Comparison of ENCODE assay signal across 14 cellular contexts in genomic region chr14:99201351-99202073, GRCh38.
A peak's percentile ranks its signal among the peaks of the same experiment; 100 is the strongest.
DNase-seq lines count a peak whose midpoint lies in the region; ATAC-seq and TF ChIP-seq lines count a peak whose summit lies in the region.
"Had no signal": no experiment of that assay in that cellular context is flagged by ENCODE, and none has a peak within 500 bp of the region (broad histone marks: within the 10 kb centered on the region; RNA-seq: fewer than 3 reads in every experiment).

No MANE protein-coding gene starts in this region.

- H3K4me3 Mint-ChIP-seq in naive thymus-derived CD4-positive, alpha-beta T cell = peak overlapping the region; percentile 55 to 94 (median 88)
- H3K4me3 Mint-ChIP-seq in stimulated activated naive B cell treated with anti-CD40 and anti-IgM and Interleukin-4, amounts not matched to agents 10 μg/mL and 1 μg/mL and 100 μg/mL, for 72 hours = no peak overlapping the region

- POLR2A ChIA-PET in HEK293T (lab: Yijun Ruan, JAX) = no interaction called here
- POLR2A ChIA-PET in naive thymus-derived CD4-positive, alpha-beta T cell (lab: Charles Lee) = interaction anchor here (0.7 to 69.0 kb wide), 8 partner anchors 10 to 1221 kb away, joined by 3 to 2458 read pairs (median 8); partner anchors contain the start of gene BCL11B

- H3K27me3 ChIP-seq in naive thymus-derived CD4-positive, alpha-beta T cell (ENCODE audit: control insufficient read depth in 2 of 2, insufficient read depth in 2 of 2, low read length in 2 of 2) = no peaks in the 10 kb centered on the region
- H3K27me3 ChIP-seq in mammary epithelial cell (ENCODE audit: insufficient read depth, low read length) = no peaks in the 10 kb centered on the region
- H3K27me3 ChIP-seq: upper lobe of right lung had no signal

- BruUV-seq in mammary epithelial cell (replicated peaks; lab: Mats Ljungman, UMichigan) = no TSS peak

- CTCF ChIA-PET in HEK293T (lab: Yijun Ruan, JAX) = interaction anchor here (0.6 kb wide), 1 partner anchor 17 kb away, joined by 4 read pairs; no protein-coding TSS in a partner anchor
- CTCF ChIA-PET in naive thymus-derived CD4-positive, alpha-beta T cell (lab: Charles Lee) = interaction anchor here (0.7 to 1.8 kb wide), 4 partner anchors 15 to 1575 kb away, joined by 3 to 8 read pairs (median 3); no protein-coding TSS in a partner anchor
- CTCF ChIA-PET in mammary epithelial cell (lab: Charles Lee; ENCODE audit: low non-redundant PET) = no interaction called here

- H3K27ac ChIP-seq in naive thymus-derived CD4-positive, alpha-beta T cell (ENCODE audit: low read depth, low read length) = peak overlapping the region; percentile 85
- H3K27ac ChIP-seq in mammary epithelial cell (ENCODE audit: insufficient read depth, low read depth, low read length) = no peak overlapping the region
- H3K27ac ChIP-seq: upper lobe of right lung had no signal

- no peak overlapping the region for H2AFZ ChIP-seq in mammary epithelial cell (ENCODE audit: low read depth, low read length)

- no peaks in the 10 kb centered on the region for H3K9me3 ChIP-seq in naive thymus-derived CD4-positive, alpha-beta T cell (ENCODE audit: control insufficient read depth in 2 of 3, low read length in 3 of 3)
- H3K9me3 ChIP-seq in mammary epithelial cell (replicated peaks; ENCODE audit: insufficient read depth, low read length) = no peaks in the 10 kb centered on the region
- H3K9me3 ChIP-seq: upper lobe of right lung had no signal

- H3K36me3 ChIP-seq in naive thymus-derived CD4-positive, alpha-beta T cell (ENCODE audit: control insufficient read depth in 2 of 3, insufficient read depth in 3 of 3, low read length in 3 of 3) = peaks cover 10 to 78% (median 13%) of the 10 kb centered on the region in 3 experiments
- H3K36me3 ChIP-seq in mammary epithelial cell (ENCODE audit: insufficient read depth, low read length) = no peaks in the 10 kb centered on the region
- H3K36me3 ChIP-seq: upper lobe of right lung had no signal

- H3K4me3 ChIP-seq in naive thymus-derived CD4-positive, alpha-beta T cell (ENCODE audit: low read length) = peak overlapping the region; percentile 6
- no peak overlapping the region for H3K4me3 ChIP-seq in mammary epithelial cell (replicated peaks in 1 of 3; ENCODE audit: insufficient read depth in 1 of 3, low read depth in 2 of 3, low read length in 3 of 3)
- H3K4me3 ChIP-seq: upper lobe of right lung had no signal

- peaks cover 30% of the 10 kb centered on the region for H3K79me2 ChIP-seq in mammary epithelial cell (ENCODE audit: insufficient read depth, low read length)

- peaks cover 0 to 55% (median 33%) of the 10 kb centered on the region in 5 donors for H3K36me3 Mint-ChIP-seq in naive thymus-derived CD4-positive, alpha-beta T cell
- no peaks in the 10 kb centered on the region for H3K36me3 Mint-ChIP-seq in stimulated activated naive B cell treated with anti-CD40 and anti-IgM and Interleukin-4, amounts not matched to agents 10 μg/mL and 1 μg/mL and 100 μg/mL, for 72 hours

- H3K27me3 Mint-ChIP-seq in naive thymus-derived CD4-positive, alpha-beta T cell = no peaks in the 10 kb centered on the region
- peaks cover 0 to 12% of the 10 kb centered on the region in 2 donors for H3K27me3 Mint-ChIP-seq in stimulated activated naive B cell treated with anti-CD40 and anti-IgM and Interleukin-4, amounts not matched to agents 10 μg/mL and 1 μg/mL and 100 μg/mL, for 72 hours

- in situ Hi-C loops in mammary epithelial cell (cut with MboI; ENCODE audit: low sequenced_read_pairs in 2 of 2) = no loop called here

- H3K27ac Mint-ChIP-seq in naive thymus-derived CD4-positive, alpha-beta T cell = peak overlapping the region; percentile 86 to 100 (median 98)
- no peak overlapping the region for H3K27ac Mint-ChIP-seq in stimulated activated naive B cell treated with anti-CD40 and anti-IgM and Interleukin-4, amounts not matched to agents 10 μg/mL and 1 μg/mL and 100 μg/mL, for 72 hours
- H3K27ac Mint-ChIP-seq: progenitor cell of endocrine pancreas had no signal

- ATAC-seq in naive thymus-derived CD4-positive, alpha-beta T cell = peak; percentile 35
- no peak for ATAC-seq in stimulated activated naive B cell treated with anti-CD40 and anti-IgM and Interleukin-4, amounts not matched to agents 10 μg/mL and 1 μg/mL and 100 μg/mL, for 72 hours (replicated peaks)
- no peak for ATAC-seq in GM21526 (IDR thresholded peaks at IDR 0.05; ENCODE audit: low FRiP score, unreplicated experiment)
- ATAC-seq: Panc1, upper lobe of right lung had no signal

- no peak overlapping the region for H3K9ac ChIP-seq in mammary epithelial cell (ENCODE audit: insufficient read depth, low read length)

- intact Hi-C loops in naive thymus-derived CD4-positive, alpha-beta T cell (cut with micrococcal nuclease) = loop anchor here in 1 of 2 donors (1.0 kb wide), 1 partner anchor 9 kb away; no protein-coding TSS in a partner anchor
- intact Hi-C loops in mammary epithelial cell (cut with micrococcal nuclease) = no loop called here

- DNase-seq in activated CD4-positive, alpha-beta T cell treated with anti-CD3 and anti-CD28 coated beads for 48 hours = peak; percentile 56
- DNase-seq in activated CD4-positive, alpha-beta T cell treated with anti-CD3 and anti-CD28 coated beads, Interleukin-2, amount 50 U/mL, for 48 hours = no peak
- peak; percentile 24 for DNase-seq in HEK293T (ENCODE audit: extremely low spot score)
- peak; percentile 52 for DNase-seq in activated naive CD4-positive, alpha-beta T cell treated with anti-CD3 and anti-CD28 coated beads, Interleukin-2, amount 50 U/mL, for 16 hours
- DNase-seq in naive thymus-derived CD4-positive, alpha-beta T cell = peak in 4 of 9 donors; percentile 49 to 62 (median 55)
- no peak for DNase-seq in mammary epithelial cell
- no peak for DNase-seq in stimulated activated naive B cell treated with anti-CD40 and anti-IgM and Interleukin-4, amounts not matched to agents 10 μg/mL and 1 μg/mL and 100 μg/mL, for 72 hours
- DNase-seq: foreskin fibroblast, NCI-H1105 treated with DMSO at 0.1 percent for 48 hours, NCI-H510A treated with DMSO at 0.1 percent for 48 hours, upper lobe of right lung had no signal

- 100% methylated on average over 3 of the region's 10 CpGs for WGBS in mammary epithelial cell (ENCODE audit: low coverage, missing lambda C conversion rate)

- H4K20me1 ChIP-seq in mammary epithelial cell (ENCODE audit: insufficient read depth, low read length) = no peaks in the 10 kb centered on the region

- peaks cover 0 to 11% (median 0%) of the 10 kb centered on the region in 11 donors for H3K9me3 Mint-ChIP-seq in naive thymus-derived CD4-positive, alpha-beta T cell
- no peaks in the 10 kb centered on the region for H3K9me3 Mint-ChIP-seq in stimulated activated naive B cell treated with anti-CD40 and anti-IgM and Interleukin-4, amounts not matched to agents 10 μg/mL and 1 μg/mL and 100 μg/mL, for 72 hours

- H3K4me1 Mint-ChIP-seq in naive thymus-derived CD4-positive, alpha-beta T cell = peaks cover 75 to 100% (median 99%) of the 10 kb centered on the region in 7 donors
- no peaks in the 10 kb centered on the region for H3K4me1 Mint-ChIP-seq in stimulated activated naive B cell treated with anti-CD40 and anti-IgM and Interleukin-4, amounts not matched to agents 10 μg/mL and 1 μg/mL and 100 μg/mL, for 72 hours

- no peak overlapping the region for H3K4me2 ChIP-seq in mammary epithelial cell (ENCODE audit: insufficient read depth, low read depth, low read length)

- peaks cover 84 to 100% of the 10 kb centered on the region in 2 donors for H3K4me1 ChIP-seq in naive thymus-derived CD4-positive, alpha-beta T cell (ENCODE audit: control insufficient read depth in 2 of 2, insufficient read depth in 2 of 2, low read length in 2 of 2)
- H3K4me1 ChIP-seq in mammary epithelial cell (ENCODE audit: insufficient read depth, low read length) = no peaks in the 10 kb centered on the region
- H3K4me1 ChIP-seq: upper lobe of right lung had no signal

- TF ChIP-seq CTCF in mammary epithelial cell (conservative IDR thresholded peaks at IDR 0.05 in 1 of 2, IDR thresholded peaks at IDR 0.05 in 1 of 2; ENCODE audit: extremely low read depth in 1 of 2, insufficient read depth in 1 of 2, low read depth in 1 of 2, low read length in 2 of 2) = no peak

- dilution Hi-C loops in mammary epithelial cell (cut with HindIII; ENCODE audit: low sequenced_read_pairs) = no loop called here

TF ChIP-seq in HEK293T, 16 proteins besides CTCF, POLR2A, EP300 and RAD21:
- TF ChIP-seq, protein P1, sequence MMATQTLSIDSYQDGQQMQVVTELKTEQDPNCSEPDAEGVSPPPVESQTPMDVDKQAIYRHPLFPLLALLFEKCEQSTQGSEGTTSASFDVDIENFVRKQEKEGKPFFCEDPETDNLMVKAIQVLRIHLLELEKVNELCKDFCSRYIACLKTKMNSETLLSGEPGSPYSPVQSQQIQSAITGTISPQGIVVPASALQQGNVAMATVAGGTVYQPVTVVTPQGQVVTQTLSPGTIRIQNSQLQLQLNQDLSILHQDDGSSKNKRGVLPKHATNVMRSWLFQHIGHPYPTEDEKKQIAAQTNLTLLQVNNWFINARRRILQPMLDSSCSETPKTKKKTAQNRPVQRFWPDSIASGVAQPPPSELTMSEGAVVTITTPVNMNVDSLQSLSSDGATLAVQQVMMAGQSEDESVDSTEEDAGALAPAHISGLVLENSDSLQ (IDR thresholded peaks at IDR 0.05) = no peak
- TF ChIP-seq HDGF (IDR thresholded peaks at IDR 0.05; ENCODE audit: borderline replicate concordance) = no peak
- TF ChIP-seq ELF4 (IDR thresholded peaks at IDR 0.05) = no peak
- no peak for TF ChIP-seq ARNT (IDR thresholded peaks at IDR 0.05)
- TF ChIP-seq FOXM1 (IDR thresholded peaks at IDR 0.05; ENCODE audit: borderline replicate concordance) = no peak
- TF ChIP-seq LEF1 (IDR thresholded peaks at IDR 0.05; ENCODE audit: borderline replicate concordance) = no peak
- no peak for TF ChIP-seq FOXA1 (IDR thresholded peaks at IDR 0.05)
- TF ChIP-seq BHLHE40 (IDR thresholded peaks at IDR 0.05; ENCODE audit: borderline replicate concordance) = no peak
- TF ChIP-seq CTBP1 (IDR thresholded peaks at IDR 0.05; ENCODE audit: borderline replicate concordance) = no peak
- TF ChIP-seq NFRKB (IDR thresholded peaks at IDR 0.05) = no peak
- no peak for TF ChIP-seq SUZ12 (IDR thresholded peaks at IDR 0.05)
- no peak for TF ChIP-seq ZNF384 (IDR thresholded peaks at IDR 0.05)
- no peak for TF ChIP-seq L3MBTL2 (conservative IDR thresholded peaks at IDR 0.05)
- TF ChIP-seq FOXK2 (IDR thresholded peaks at IDR 0.05) = no peak
- TF ChIP-seq TARDBP (IDR thresholded peaks at IDR 0.05) = no peak
- TF ChIP-seq SP1 (IDR thresholded peaks at IDR 0.05) = no peak

Comparison
In these comparisons a context has a peak if more than half of its experiments do, and no peak if none do; other contexts are left out.
1. DNase-seq: peak in activated CD4-positive, alpha-beta T cell treated with anti-CD3 and anti-CD28 coated beads for 48 hours (single experiment), HEK293T (single experiment) and activated naive CD4-positive, alpha-beta T cell treated with anti-CD3 and anti-CD28 coated beads, Interleukin-2, amount 50 U/mL, for 16 hours (single experiment); none in activated CD4-positive, alpha-beta T cell treated with anti-CD3 and anti-CD28 coated beads, Interleukin-2, amount 50 U/mL, for 48 hours (0 of 2), mammary epithelial cell (single experiment) and stimulated activated naive B cell treated with anti-CD40 and anti-IgM and Interleukin-4, amounts not matched to agents 10 μg/mL and 1 μg/mL and 100 μg/mL, for 72 hours (single experiment).
2. H3K4me3 Mint-ChIP-seq: peak in naive thymus-derived CD4-positive, alpha-beta T cell (10 of 10); none in stimulated activated naive B cell treated with anti-CD40 and anti-IgM and Interleukin-4, amounts not matched to agents 10 μg/mL and 1 μg/mL and 100 μg/mL, for 72 hours (0 of 2).